31 cellular contexts compared by ENCODE assay signal in genomic region chr1:30294508-30294907, GRCh38.
"Had no signal": no experiment of that assay in that cellular context is flagged by ENCODE, and none has a peak within 500 bp of the region (broad histone marks: within the 10 kb centered on the region; RNA-seq: fewer than 3 reads in every experiment).

No MANE protein-coding gene starts in this region.

- H3K4me3 Mint-ChIP-seq: activated B cell treated with CpG ODN at 0.5 μM for 24 hours; activated CD4-positive, alpha-beta memory T cell treated with anti-CD3 and anti-CD28 coated beads for 36 hours; activated naive CD4-positive, alpha-beta T cell treated with anti-CD3 and anti-CD28 coated beads, Interleukin-2, amount 50 U/mL, for 24 hours; activated naive CD8-positive, alpha-beta T cell treated with anti-CD3 and anti-CD28 coated beads, Interleukin-2, amount 10 ng/mL, durations not matched to agents 7 days and 5 days; central memory CD8-positive, alpha-beta T cell; T-cell; T-helper 17 cell had no signal

- H3K27ac Mint-ChIP-seq: activated B cell treated with CpG ODN at 0.5 μM for 24 hours; activated CD4-positive, alpha-beta memory T cell treated with anti-CD3 and anti-CD28 coated beads for 36 hours; activated naive CD4-positive, alpha-beta T cell treated with anti-CD3 and anti-CD28 coated beads, Interleukin-2, amount 50 U/mL, for 24 hours; activated naive CD8-positive, alpha-beta T cell treated with anti-CD3 and anti-CD28 coated beads, Interleukin-2, amount 10 ng/mL, durations not matched to agents 7 days and 5 days; T-cell; T-helper 17 cell had no signal

- ATAC-seq: Right ventricle myocardium inferior, SK-N-SH treated with all-trans-retinoic acid at 6 μM for 48 hours, T-cell, T-helper 17 cell had no signal

- H3K4me1 ChIP-seq: ascending aorta had no signal

- H3K27me3 ChIP-seq: ascending aorta, cardiac muscle cell had no signal

- H3K36me3 ChIP-seq: ascending aorta, cardiac muscle cell had no signal

- H3K36me3 Mint-ChIP-seq: activated naive CD4-positive, alpha-beta T cell treated with anti-CD3 and anti-CD28 coated beads, Interleukin-2, amount 50 U/mL, for 24 hours; activated naive CD8-positive, alpha-beta T cell treated with anti-CD3 and anti-CD28 coated beads, Interleukin-2, amount 10 ng/mL, durations not matched to agents 7 days and 5 days; T-cell had no signal

- DNase-seq: activated B cell treated with CpG ODN at 0.5 μM for 24 hours; activated CD4-positive, alpha-beta memory T cell treated with anti-CD3 and anti-CD28 coated beads for 36 hours; activated CD4-positive, alpha-beta T cell treated with anti-CD3 and anti-CD28 coated beads for 4 hours; activated CD4-positive, alpha-beta T cell treated with anti-CD3 and anti-CD28 coated beads, Interleukin-2, amount 50 U/mL, for 1 hour; activated CD4-positive, CD25-positive, alpha-beta regulatory T cell treated with anti-CD3 and anti-CD28 coated beads, Interleukin-2, amount 50 U/mL, for 72 hours; activated gamma-delta T cell; activated naive CD4-positive, alpha-beta T cell treated with Interleukin-2 at 50 U/mL for 16 hours; activated naive CD8-positive, alpha-beta T cell treated with anti-CD3 and anti-CD28 coated beads, Interleukin-2, amount 10 ng/mL, durations not matched to agents 7 days and 5 days; activated T-cell treated with anti-CD3 and anti-CD28 coated beads, Interleukin-2, amount 50 U/mL, for 48 hours; amygdala; Karpas-422; KBM-7; NCI-H1105; NCI-H1417 treated with DMSO at 0.1 percent for 48 hours; NCI-H187 treated with DMSO at 0.1 percent for 48 hours; NCI-H2081; NCI-H226; NCI-H526; NCI-H748 treated with DMSO at 0.1 percent for 48 hours; PC-9; SIG-M5; T-cell; T-helper 17 cell had no signal

- H3K9me3 ChIP-seq: ascending aorta had no signal

- H3K27ac ChIP-seq: ascending aorta, cardiac muscle cell, PC-9, RWPE1, VCaP had no signal

- H3K9me3 Mint-ChIP-seq: activated naive CD4-positive, alpha-beta T cell treated with anti-CD3 and anti-CD28 coated beads, Interleukin-2, amount 50 U/mL, for 24 hours; central memory CD8-positive, alpha-beta T cell had no signal

- H3K27me3 Mint-ChIP-seq: activated B cell treated with CpG ODN at 0.5 μM for 24 hours had no signal

- H3K4me1 Mint-ChIP-seq: activated B cell treated with CpG ODN at 0.5 μM for 24 hours; activated naive CD4-positive, alpha-beta T cell treated with anti-CD3 and anti-CD28 coated beads, Interleukin-2, amount 50 U/mL, for 24 hours; activated naive CD8-positive, alpha-beta T cell treated with anti-CD3 and anti-CD28 coated beads, Interleukin-2, amount 10 ng/mL, durations not matched to agents 7 days and 5 days; central memory CD8-positive, alpha-beta T cell; T-cell; T-helper 17 cell had no signal

- H3K4me3 ChIP-seq: ascending aorta, cardiac muscle cell, PC-9 had no signal
